8 cellular contexts compared by ENCODE assay signal in genomic region chr4:183399166-183399565, GRCh38. TPM values are rescaled to one million over a fixed set of nuclear protein-coding genes. Genes with fewer than 3 reads are reported as not detected.
DNase-seq lines count a peak whose midpoint lies in the region; ATAC-seq and TF ChIP-seq lines count a peak whose summit lies in the region.

No MANE protein-coding gene starts in this region.

- peak overlapping the region; percentile 59 for H3K9ac ChIP-seq in SK-N-MC (ENCODE audit: insufficient read length)

- H3K4me3 ChIP-seq in SK-N-MC (peak overlapping the region; percentile 49), ascending aorta (peak overlapping the region in 1 of 2 donors; percentile 78)

- no peak for TF ChIP-seq CTCF in ascending aorta (IDR thresholded peaks at IDR 0.05)

- peaks cover 32% of the 10 kb centered on the region for H3K4me1 Mint-ChIP-seq in activated naive CD4-positive, alpha-beta T cell treated with anti-CD3 and anti-CD28 coated beads, Interleukin-2, amount 10 ng/mL, durations not matched to agents 7 days and 5 days

- H3K27ac ChIP-seq in SK-N-MC (peak overlapping the region; percentile 95), substantia nigra (ENCODE audit: low read depth, low read length, poor library complexity, severe bottlenecking) (peak overlapping the region; percentile 71), ascending aorta (no peak overlapping the region)

- peaks cover 59% of the 10 kb centered on the region for H3K27me3 Mint-ChIP-seq in activated naive CD4-positive, alpha-beta T cell treated with anti-CD3 and anti-CD28 coated beads, Interleukin-2, amount 10 ng/mL, durations not matched to agents 7 days and 5 days

- ATAC-seq in left ventricle myocardium superior: peak; percentile 13
- no peak for ATAC-seq in HG03025 (IDR thresholded peaks at IDR 0.05; ENCODE audit: low FRiP score, unreplicated experiment)

- peaks cover 0 to 7% of the 10 kb centered on the region in 2 donors for H3K4me1 ChIP-seq in ascending aorta

- no peaks in the 10 kb centered on the region for H3K9me3 Mint-ChIP-seq in activated naive CD4-positive, alpha-beta T cell treated with anti-CD3 and anti-CD28 coated beads, Interleukin-2, amount 10 ng/mL, durations not matched to agents 7 days and 5 days

- H3K4me3 Mint-ChIP-seq in activated naive CD4-positive, alpha-beta T cell treated with anti-CD3 and anti-CD28 coated beads, Interleukin-2, amount 10 ng/mL, durations not matched to agents 7 days and 5 days: peak overlapping the region; percentile 75

- no peaks in the 10 kb centered on the region for H3K36me3 Mint-ChIP-seq in activated naive CD4-positive, alpha-beta T cell treated with anti-CD3 and anti-CD28 coated beads, Interleukin-2, amount 10 ng/mL, durations not matched to agents 7 days and 5 days

- H3K36me3 ChIP-seq in SK-N-MC (ENCODE audit: insufficient read depth, low read length) (no peaks in the 10 kb centered on the region), ascending aorta (no peaks in the 10 kb centered on the region)

- no peaks in the 10 kb centered on the region for H3K27me3 ChIP-seq in ascending aorta

- CTCF ChIA-PET in activated naive CD4-positive, alpha-beta T cell treated with anti-CD3 and anti-CD28 coated beads, Interleukin-2, amount 10 ng/mL, durations not matched to agents 7 days and 5 days (lab: Charles Lee): interaction anchor here (1.0 to 1.1 kb wide), 3 partner anchors 8 to 136 kb away, joined by 3 read pairs; no protein-coding TSS in a partner anchor

- DNase-seq in activated naive CD4-positive, alpha-beta T cell treated with anti-CD3 and anti-CD28 coated beads, Interleukin-2, amount 10 ng/mL, durations not matched to agents 7 days and 5 days: no peak
- DNase-seq in activated naive CD4-positive, alpha-beta T cell treated with anti-CD3 and anti-CD28 coated beads, Interleukin-2, amount 50 U/mL, for 16 hours: no peak
- DNase-seq in SK-N-MC (ENCODE audit: low read depth, low spot score): no peak
- DNase-seq in left ventricle myocardium superior: no peak
- DNase-seq in substantia nigra (lab: John Stamatoyannopoulos, UW): no peak
- DNase-seq in ascending aorta (ENCODE audit: low spot score in 2 of 2): no peak
- DNase-seq in middle frontal gyrus (ENCODE audit: extremely low spot score, low spot score): no peak

- intact Hi-C loops in left ventricle myocardium superior (cut with micrococcal nuclease): no loop called here
- intact Hi-C loops in ascending aorta (cut with DNase I): no loop called here

- no peak overlapping the region for H3K27ac Mint-ChIP-seq in activated naive CD4-positive, alpha-beta T cell treated with anti-CD3 and anti-CD28 coated beads, Interleukin-2, amount 10 ng/mL, durations not matched to agents 7 days and 5 days

- H3K9me3 ChIP-seq in SK-N-MC (ENCODE audit: low read depth, low read length) (no peaks in the 10 kb centered on the region), ascending aorta (no peaks in the 10 kb centered on the region)

RNA-seq across cellular contexts. Expression of gene CDKN2AIP, which starts 45.3 kb away (rescaled TPM):
- total RNA-seq in left ventricle myocardium superior (9.2 TPM), ascending aorta (34.5 TPM)

Comparison
In these comparisons a context has a peak if more than half of its experiments do, and no peak if none do; other contexts are left out.
1. H3K27ac ChIP-seq: peak in SK-N-MC (single experiment) and substantia nigra (single experiment); none in ascending aorta (0 of 2).